ENCODE assay signal across 17 cellular contexts in genomic region chr1:7558481-7558880, GRCh38.
"Had no signal": no experiment of that assay in that cellular context is flagged by ENCODE, and none has a peak within 500 bp of the region (broad histone marks: within the 10 kb centered on the region; RNA-seq: fewer than 3 reads in every experiment).

No MANE protein-coding gene starts in this region.

- H3K36me3 ChIP-seq: colonic mucosa, esophagus squamous epithelium, gastroesophageal sphincter, left ventricle myocardium inferior, lower lobe of right lung, ovary, right lobe of liver, uterus had no signal

- DNase-seq: cerebellar nuclear complex; colonic mucosa; dermis blood vessel endothelial cell; esophagus squamous epithelium; foreskin fibroblast; immature natural killer cell; left ventricle myocardium inferior; lower lobe of right lung; mesenchymal stem cell; naive B cell; stimulated activated CD4-positive, alpha-beta T cell treated with anti-CD3 and anti-CD28 coated beads, Interleukin-2, amount 100 ng/mL, for 48 hours; stimulated activated naive CD4-positive, alpha-beta T cell treated with Interleukin-2 at 50 U/mL for 16 hours; uterus had no signal

- H3K27ac ChIP-seq: colonic mucosa, esophagus squamous epithelium, gastroesophageal sphincter, left ventricle myocardium inferior, lower lobe of right lung, ovary, right lobe of liver, uterus had no signal

- FAIRE-seq: keratinocyte had no signal

- H3K9me3 ChIP-seq: colonic mucosa, esophagus squamous epithelium, gastroesophageal sphincter, lower lobe of right lung, ovary, right lobe of liver, uterus had no signal

- H3K4me3 ChIP-seq: colonic mucosa, esophagus squamous epithelium, gastroesophageal sphincter, left ventricle myocardium inferior, lower lobe of right lung, ovary, right lobe of liver, uterus had no signal

- ATAC-seq: gastroesophageal sphincter, lower lobe of right lung had no signal

- H3K27me3 ChIP-seq: colonic mucosa, ovary, right lobe of liver, uterus had no signal

- H3K4me1 ChIP-seq: colonic mucosa, esophagus squamous epithelium, gastroesophageal sphincter, lower lobe of right lung, right lobe of liver, uterus had no signal
